Comparison of ENCODE assay signal across 8 cellular contexts in genomic region chr3:130111185-130111864, GRCh38.
DNase-seq lines count a peak whose midpoint lies in the region; ATAC-seq, FAIRE-seq and TF ChIP-seq lines count a peak whose summit lies in the region.

No MANE protein-coding gene starts in this region.

- CTCF ChIA-PET in RWPE1 (lab: Yijun Ruan, JAX) = no interaction called here

- peak overlapping the region; percentile 81 for H3K27ac ChIP-seq in RWPE1

- H3K27me3 Mint-ChIP-seq in nephron (ENCODE audit: low read depth) = peaks cover 4% of the 10 kb centered on the region

- POLR2A ChIA-PET in RWPE1 (lab: Yijun Ruan, JAX; ENCODE audit: low non-redundant PET) = no interaction called here

- peak; percentile 100 for ATAC-seq in stimulated activated naive CD8-positive, alpha-beta T cell treated with anti-CD3 and anti-CD28 coated beads, Interleukin-15, Interleukin-2, amounts not matched to agents 100 U/mL and 50 U/mL, for 24 hours

- H3K4me1 Mint-ChIP-seq in nephron = peaks cover 25% of the 10 kb centered on the region

- H3K27ac Mint-ChIP-seq in nephron = peak overlapping the region; percentile 83 to 95 (median 94)

- TF ChIP-seq POLR2A in H54 (IDR thresholded peaks at IDR 0.05; ENCODE audit: low read depth, low read length) = peak; percentile 42; the same call in 1 of the 2 replicates

- no peak for TF ChIP-seq CTCF in RWPE1 (conservative IDR thresholded peaks at IDR 0.05; ENCODE audit: low read depth)
- TF ChIP-seq CTCF in fibroblast of pulmonary artery (IDR thresholded peaks at IDR 0.05; ENCODE audit: low read length, missing control alignments) = no peak
- no peak for TF ChIP-seq CTCF in nephron (IDR thresholded peaks at IDR 0.05; ENCODE audit: unreplicated experiment in 3 of 3)

- H3K9me3 Mint-ChIP-seq in nephron = no peaks in the 10 kb centered on the region

- peak overlapping the region; percentile 74 for H3K4me3 ChIP-seq in fibroblast of pulmonary artery (replicated peaks; ENCODE audit: low read depth, low read length)

- peak overlapping the region; percentile 91 to 95 (median 92) for H3K4me3 Mint-ChIP-seq in nephron

- no peak for FAIRE-seq in H54 (lab: Jason Lieb, UNC)

- DNase-seq in EL = peak; percentile 98
- DNase-seq in H54 (ENCODE audit: insufficient read length, low spot score) = peak; percentile 40
- DNase-seq in LoVo (ENCODE audit: low spot score) = peak; percentile 98
- DNase-seq in RWPE1 (ENCODE audit: low spot score) = peak; percentile 80
- peak; percentile 98 for DNase-seq in activated effector memory CD4-positive, alpha-beta T cell treated with Interleukin-2 at 50 U/mL for 16 hours
- peak; percentile 99 for DNase-seq in fibroblast of pulmonary artery (ENCODE audit: low read depth)
- DNase-seq in stimulated activated naive CD8-positive, alpha-beta T cell treated with anti-CD3 and anti-CD28 coated beads, Interleukin-15, Interleukin-2, amounts not matched to agents 100 U/mL and 50 U/mL, for 24 hours = peak; percentile 99

- H3K36me3 Mint-ChIP-seq in nephron (ENCODE audit: low read depth) = peaks cover 6% of the 10 kb centered on the region

Comparison
In these comparisons a context has a peak if more than half of its experiments do, and no peak if none do; other contexts are left out.
1. Peak in every context shown above with its lines: DNase-seq, ATAC-seq, H3K4me3 ChIP-seq and H3K27ac ChIP-seq.
2. DNase-seq: peak in every context shown above with its lines; median percentile 99 in fibroblast of pulmonary artery; 99 in stimulated activated naive CD8-positive, alpha-beta T cell treated with anti-CD3 and anti-CD28 coated beads, Interleukin-15, Interleukin-2, amounts not matched to agents 100 U/mL and 50 U/mL, for 24 hours; 98 in EL; 98 in LoVo; 98 in activated effector memory CD4-positive, alpha-beta T cell treated with Interleukin-2 at 50 U/mL for 16 hours; 80 in RWPE1; 40 in H54.